10 cellular contexts compared by ENCODE assay signal in genomic region chr2:30584116-30584515, GRCh38.
A peak's percentile ranks its signal among the peaks of the same experiment; 100 is the strongest.
DNase-seq lines count a peak whose midpoint lies in the region; ATAC-seq and TF ChIP-seq lines count a peak whose summit lies in the region.
"Had no signal": no experiment of that assay in that cellular context is flagged by ENCODE, and none has a peak within 500 bp of the region (broad histone marks: within the 10 kb centered on the region; RNA-seq: fewer than 3 reads in every experiment).

No MANE protein-coding gene starts in this region.

- H3K36me3 Mint-ChIP-seq in activated CD4-positive, alpha-beta T cell treated with anti-CD3 and anti-CD28 coated beads, Interleukin-2, amount 10 ng/mL, durations not matched to agents 24 days and 14 days (ENCODE audit: low read depth): peaks cover 6% of the 10 kb centered on the region

- H3K4me1 Mint-ChIP-seq in activated CD4-positive, alpha-beta T cell treated with anti-CD3 and anti-CD28 coated beads, Interleukin-2, amount 10 ng/mL, durations not matched to agents 24 days and 14 days: peaks cover 9% of the 10 kb centered on the region

- no peaks in the 10 kb centered on the region for H3K27me3 Mint-ChIP-seq in activated CD4-positive, alpha-beta T cell treated with anti-CD3 and anti-CD28 coated beads, Interleukin-2, amount 10 ng/mL, durations not matched to agents 24 days and 14 days
- H3K27me3 Mint-ChIP-seq: T-helper 17 cell had no signal

- H3K27me3 ChIP-seq in gastrocnemius medialis: no peaks in the 10 kb centered on the region

- no peaks in the 10 kb centered on the region for H3K9me3 ChIP-seq in gastrocnemius medialis

- DNase-seq in GM19238 (ENCODE audit: insufficient read length, low spot score): peak; percentile 3
- peak; percentile 36 for DNase-seq in NOMO-1 treated with dmso at 0.1 percent for 144 hours (lab: John Stamatoyannopoulos, UW; ENCODE audit: unreplicated experiment)
- no peak for DNase-seq in gastrocnemius medialis
- no peak for DNase-seq in activated CD4-positive, alpha-beta T cell treated with anti-CD3 and anti-CD28 coated beads, Interleukin-2, amount 10 ng/mL, durations not matched to agents 24 days and 14 days
- DNase-seq in stimulated activated CD4-positive, alpha-beta T cell treated with anti-CD3 and anti-CD28 coated beads, Interleukin-4, amount 100 ng/mL, for 4 hours: no peak
- DNase-seq in activated T-cell treated with anti-CD3 and anti-CD28 coated beads, Interleukin-2, amount 50 U/mL, for 1 hour: no peak
- no peak for DNase-seq in ecto neural progenitor cell (ENCODE audit: low spot score)
- DNase-seq: T-helper 17 cell had no signal

- no peak for TF ChIP-seq CTCF in gastrocnemius medialis (IDR thresholded peaks at IDR 0.05 in 4 of 5, conservative IDR thresholded peaks at IDR 0.05 in 1 of 5)

- no peak overlapping the region for H3K4me3 Mint-ChIP-seq in activated CD4-positive, alpha-beta T cell treated with anti-CD3 and anti-CD28 coated beads, Interleukin-2, amount 10 ng/mL, durations not matched to agents 24 days and 14 days
- H3K4me3 Mint-ChIP-seq: T-helper 17 cell had no signal

- ATAC-seq in HG02852 (IDR thresholded peaks at IDR 0.05; ENCODE audit: unreplicated experiment) (peak; percentile 64), gastrocnemius medialis (peak; percentile 55 to 84)
- ATAC-seq: T-helper 17 cell had no signal

- H3K27ac ChIP-seq in gastrocnemius medialis: peak overlapping the region; percentile 46 to 74 (median 66)

- no peak overlapping the region for H3K27ac Mint-ChIP-seq in activated CD4-positive, alpha-beta T cell treated with anti-CD3 and anti-CD28 coated beads, Interleukin-2, amount 10 ng/mL, durations not matched to agents 24 days and 14 days
- H3K27ac Mint-ChIP-seq: T-helper 17 cell had no signal

- no peaks in the 10 kb centered on the region for H3K36me3 ChIP-seq in gastrocnemius medialis

- in situ Hi-C loops in gastrocnemius medialis (cut with MboI; ENCODE audit: low sequenced_read_pairs in 4 of 4): no loop called here

- no peak for TF ChIP-seq POLR2A in gastrocnemius medialis (IDR thresholded peaks at IDR 0.05)

- peaks cover 15 to 38% of the 10 kb centered on the region in 2 donors for H3K4me1 ChIP-seq in gastrocnemius medialis

- no peak overlapping the region for H3K4me3 ChIP-seq in gastrocnemius medialis
- H3K4me3 ChIP-seq: K562 had no signal

- intact Hi-C loops in gastrocnemius medialis (cut with DNase I; ENCODE audit: low total_unique reads): loop anchor here (5.0 to 10.0 kb wide), 2 partner anchors 59 to 137 kb away; partner anchors contain the start of gene LCLAT1
- intact Hi-C loops in activated CD4-positive, alpha-beta T cell treated with anti-CD3 and anti-CD28 coated beads, Interleukin-2, amount 10 ng/mL, durations not matched to agents 24 days and 14 days (cut with micrococcal nuclease): no loop called here

- peaks cover 4% of the 10 kb centered on the region for H3K9me3 Mint-ChIP-seq in activated CD4-positive, alpha-beta T cell treated with anti-CD3 and anti-CD28 coated beads, Interleukin-2, amount 10 ng/mL, durations not matched to agents 24 days and 14 days

Comparison
In these comparisons a context has a peak if more than half of its experiments do, and no peak if none do; other contexts are left out.
1. DNase-seq: peak in GM19238 (single experiment) and NOMO-1 treated with dmso at 0.1 percent for 144 hours (single experiment); none in gastrocnemius medialis (0 of 2), activated CD4-positive, alpha-beta T cell treated with anti-CD3 and anti-CD28 coated beads, Interleukin-2, amount 10 ng/mL, durations not matched to agents 24 days and 14 days (single experiment), stimulated activated CD4-positive, alpha-beta T cell treated with anti-CD3 and anti-CD28 coated beads, Interleukin-4, amount 100 ng/mL, for 4 hours (0 of 2), activated T-cell treated with anti-CD3 and anti-CD28 coated beads, Interleukin-2, amount 50 U/mL, for 1 hour (single experiment) and ecto neural progenitor cell (single experiment).